12 cellular contexts compared by ENCODE assay signal in genomic region chr1:116806245-116806644, GRCh38. TPM values are rescaled to one million over a fixed set of nuclear protein-coding genes. Genes with fewer than 3 reads are reported as not detected.
DNase-seq lines count a peak whose midpoint lies in the region; ATAC-seq and TF ChIP-seq lines count a peak whose summit lies in the region.
"Had no signal": no experiment of that assay in that cellular context is flagged by ENCODE, and none has a peak within 500 bp of the region (broad histone marks: within the 10 kb centered on the region; RNA-seq: fewer than 3 reads in every experiment).

No MANE protein-coding gene starts in this region.

- H3K4me3 ChIP-seq in stomach (no peak overlapping the region), upper lobe of left lung (no peak overlapping the region)
- H3K4me3 ChIP-seq: gastrocnemius medialis, thyroid gland had no signal

- H3K27me3 Mint-ChIP-seq in activated CD4-positive, alpha-beta T cell treated with anti-CD3 and anti-CD28 coated beads, Interleukin-2, amount 10 ng/mL, durations not matched to agents 7 days and 5 days = no peaks in the 10 kb centered on the region
- H3K27me3 Mint-ChIP-seq in effector memory CD8-positive, alpha-beta T cell = no peaks in the 10 kb centered on the region

- TF ChIP-seq EP300 in stomach (IDR thresholded peaks at IDR 0.05) (no peak), upper lobe of left lung (IDR thresholded peaks at IDR 0.05) (no peak)

- H3K4me1 Mint-ChIP-seq in activated CD4-positive, alpha-beta T cell treated with anti-CD3 and anti-CD28 coated beads, Interleukin-2, amount 10 ng/mL, durations not matched to agents 7 days and 5 days = peaks cover 92% of the 10 kb centered on the region
- H3K4me1 Mint-ChIP-seq in effector memory CD8-positive, alpha-beta T cell (ENCODE audit: low read depth in 2 of 2) = peaks cover 47 to 81% of the 10 kb centered on the region in 2 donors

- no peak for TF ChIP-seq POLR2A in stomach (IDR thresholded peaks at IDR 0.05)
- no peak for TF ChIP-seq POLR2A in upper lobe of left lung (IDR thresholded peaks at IDR 0.05)

- no peak for TF ChIP-seq CTCF in stomach (IDR thresholded peaks at IDR 0.05)
- no peak for TF ChIP-seq CTCF in upper lobe of left lung (IDR thresholded peaks at IDR 0.05)
- TF ChIP-seq CTCF in RWPE1 (conservative IDR thresholded peaks at IDR 0.05; ENCODE audit: low read depth) = no peak

- ATAC-seq in effector memory CD8-positive, alpha-beta T cell (replicated peaks) = peak; percentile 56
- no peak for ATAC-seq in upper lobe of left lung (ENCODE audit: low FRiP score in 2 of 2)
- ATAC-seq: gastrocnemius medialis had no signal

- H3K36me3 Mint-ChIP-seq in activated CD4-positive, alpha-beta T cell treated with anti-CD3 and anti-CD28 coated beads, Interleukin-2, amount 10 ng/mL, durations not matched to agents 7 days and 5 days (ENCODE audit: low read depth) = peaks cover 7% of the 10 kb centered on the region
- peaks cover 38% of the 10 kb centered on the region for H3K36me3 Mint-ChIP-seq in effector memory CD8-positive, alpha-beta T cell (ENCODE audit: insufficient read depth)

- intact Hi-C loops in stomach (cut with DNase I; ENCODE audit: low total_unique reads) = no loop called here

- H3K27ac ChIP-seq in stomach = peak overlapping the region in 4 of 5 donors; percentile 0 to 45 (median 24)
- H3K27ac ChIP-seq in upper lobe of left lung = peak overlapping the region in 2 of 4 donors; percentile 20 to 24
- H3K27ac ChIP-seq in RWPE1 = no peak overlapping the region
- H3K27ac ChIP-seq: gastrocnemius medialis, thyroid gland had no signal

- H3K27ac Mint-ChIP-seq in activated CD4-positive, alpha-beta T cell treated with anti-CD3 and anti-CD28 coated beads, Interleukin-2, amount 10 ng/mL, durations not matched to agents 7 days and 5 days = peak overlapping the region; percentile 90
- H3K27ac Mint-ChIP-seq in effector memory CD8-positive, alpha-beta T cell = peak overlapping the region; percentile 95 to 97

- no peaks in the 10 kb centered on the region for H3K36me3 ChIP-seq in stomach
- H3K36me3 ChIP-seq in upper lobe of left lung = no peaks in the 10 kb centered on the region
- H3K36me3 ChIP-seq: gastrocnemius medialis, thyroid gland had no signal

- H3K9me3 Mint-ChIP-seq in activated CD4-positive, alpha-beta T cell treated with anti-CD3 and anti-CD28 coated beads, Interleukin-2, amount 10 ng/mL, durations not matched to agents 7 days and 5 days = peaks cover 2% of the 10 kb centered on the region
- H3K9me3 Mint-ChIP-seq in effector memory CD8-positive, alpha-beta T cell = no peaks in the 10 kb centered on the region

- H3K27me3 ChIP-seq in stomach (no peaks in the 10 kb centered on the region), upper lobe of left lung (no peaks in the 10 kb centered on the region)
- H3K27me3 ChIP-seq: gastrocnemius medialis, thyroid gland had no signal

- WGBS in stomach, 5 donors = 50 to 77% (median 65%) methylated on average over 1 of the region's 1 CpG
- WGBS in upper lobe of left lung, 2 donors = 57 to 82% methylated on average over 1 of the region's 1 CpG

- POLR2A ChIA-PET in activated CD4-positive, alpha-beta T cell treated with anti-CD3 and anti-CD28 coated beads, Interleukin-2, amount 10 ng/mL, durations not matched to agents 7 days and 5 days (lab: Charles Lee) = interaction anchor here (0.6 to 1.8 kb wide), 5 partner anchors 10 to 43 kb away, joined by 3 to 10 read pairs (median 6); no protein-coding TSS in a partner anchor
- POLR2A ChIA-PET in RWPE1 (lab: Yijun Ruan, JAX; ENCODE audit: low non-redundant PET) = no interaction called here

- no peaks in the 10 kb centered on the region for H3K4me1 ChIP-seq in stomach
- no peaks in the 10 kb centered on the region for H3K4me1 ChIP-seq in upper lobe of left lung
- H3K4me1 ChIP-seq: thyroid gland had no signal

- H3K9me3 ChIP-seq in stomach = no peaks in the 10 kb centered on the region
- no peaks in the 10 kb centered on the region for H3K9me3 ChIP-seq in upper lobe of left lung
- H3K9me3 ChIP-seq: gastrocnemius medialis, thyroid gland had no signal

- CTCF ChIA-PET in activated CD4-positive, alpha-beta T cell treated with anti-CD3 and anti-CD28 coated beads, Interleukin-2, amount 10 ng/mL, durations not matched to agents 7 days and 5 days (lab: Charles Lee) = interaction anchor here (0.7 to 4.1 kb wide), 12 partner anchors 8 to 183 kb away, joined by 3 to 13 read pairs (median 6); no protein-coding TSS in a partner anchor
- CTCF ChIA-PET in RWPE1 (lab: Yijun Ruan, JAX) = interaction anchor here (1.1 kb wide), 1 partner anchor 12 kb away, joined by 4 read pairs; no protein-coding TSS in a partner anchor

- DNase-seq in activated CD4-positive, CD25-positive, alpha-beta regulatory T cell treated with anti-CD3 and anti-CD28 coated beads, Interleukin-2, amount 50 U/mL, for 16 hours (ENCODE audit: low read depth, low spot score) = peak; percentile 38
- no peak for DNase-seq in activated CD4-positive, CD25-positive, alpha-beta regulatory T cell treated with anti-CD3 and anti-CD28 coated beads, Interleukin-2, amount 50 U/mL, for 72 hours
- DNase-seq in activated CD4-positive, alpha-beta T cell treated with anti-CD3 and anti-CD28 coated beads, Interleukin-2, amount 10 ng/mL, durations not matched to agents 7 days and 5 days = peak; percentile 52
- peak; percentile 48 to 62 (median 50) for DNase-seq in effector memory CD8-positive, alpha-beta T cell
- DNase-seq in stomach (no peak), upper lobe of left lung (no peak), middle frontal gyrus (ENCODE audit: extremely low spot score, low spot score) (no peak), RWPE1 (ENCODE audit: low spot score) (no peak)
- DNase-seq: amygdala, gastrocnemius medialis had no signal

- H3K4me3 Mint-ChIP-seq in activated CD4-positive, alpha-beta T cell treated with anti-CD3 and anti-CD28 coated beads, Interleukin-2, amount 10 ng/mL, durations not matched to agents 7 days and 5 days = peak overlapping the region; percentile 42
- peak overlapping the region; percentile 75 to 87 for H3K4me3 Mint-ChIP-seq in effector memory CD8-positive, alpha-beta T cell

RNA-seq across cellular contexts. Expression of gene CD2, which starts 52.0 kb away (rescaled TPM):
- total RNA-seq in activated CD4-positive, alpha-beta T cell treated with anti-CD3 and anti-CD28 coated beads, Interleukin-2, amount 10 ng/mL, durations not matched to agents 7 days and 5 days = 100 to 1,000 TPM; 206 to 258 TPM
- 10 to 100 TPM in 1 of 5 donors, 1 to 10 TPM in 3, not detected in 1; 2.9 to 14.3 (median 4.8) TPM for total RNA-seq in stomach
- 1 to 10 TPM; 1.7 to 9.8 (median 3.3) TPM for polyA plus RNA-seq in stomach
- total RNA-seq in upper lobe of left lung = 10 to 100 TPM in 2 of 6 donors, 1 to 10 TPM in 4; 3.8 to 23.5 (median 7.9) TPM
- total RNA-seq: A172 had no signal

Comparison
In these comparisons a context has a peak if more than half of its experiments do, and no peak if none do; other contexts are left out.
1. DNase-seq: peak in activated CD4-positive, CD25-positive, alpha-beta regulatory T cell treated with anti-CD3 and anti-CD28 coated beads, Interleukin-2, amount 50 U/mL, for 16 hours (single experiment), activated CD4-positive, alpha-beta T cell treated with anti-CD3 and anti-CD28 coated beads, Interleukin-2, amount 10 ng/mL, durations not matched to agents 7 days and 5 days (single experiment) and effector memory CD8-positive, alpha-beta T cell (3 of 3); none in activated CD4-positive, CD25-positive, alpha-beta regulatory T cell treated with anti-CD3 and anti-CD28 coated beads, Interleukin-2, amount 50 U/mL, for 72 hours (single experiment), stomach (single experiment), upper lobe of left lung (0 of 2), middle frontal gyrus (single experiment) and RWPE1 (single experiment).
2. RNA of gene CD2, which starts 52.0 kb away (total RNA-seq): 206 to 258 TPM in activated CD4-positive, alpha-beta T cell treated with anti-CD3 and anti-CD28 coated beads, Interleukin-2, amount 10 ng/mL, durations not matched to agents 7 days and 5 days; 3.8 to 23.5 TPM in upper lobe of left lung and 2.9 to 14.3 TPM in stomach; every median in the first group is over 4 times any median in the second.